9 cellular contexts compared by ENCODE assay signal in the genomic region with DNA sequence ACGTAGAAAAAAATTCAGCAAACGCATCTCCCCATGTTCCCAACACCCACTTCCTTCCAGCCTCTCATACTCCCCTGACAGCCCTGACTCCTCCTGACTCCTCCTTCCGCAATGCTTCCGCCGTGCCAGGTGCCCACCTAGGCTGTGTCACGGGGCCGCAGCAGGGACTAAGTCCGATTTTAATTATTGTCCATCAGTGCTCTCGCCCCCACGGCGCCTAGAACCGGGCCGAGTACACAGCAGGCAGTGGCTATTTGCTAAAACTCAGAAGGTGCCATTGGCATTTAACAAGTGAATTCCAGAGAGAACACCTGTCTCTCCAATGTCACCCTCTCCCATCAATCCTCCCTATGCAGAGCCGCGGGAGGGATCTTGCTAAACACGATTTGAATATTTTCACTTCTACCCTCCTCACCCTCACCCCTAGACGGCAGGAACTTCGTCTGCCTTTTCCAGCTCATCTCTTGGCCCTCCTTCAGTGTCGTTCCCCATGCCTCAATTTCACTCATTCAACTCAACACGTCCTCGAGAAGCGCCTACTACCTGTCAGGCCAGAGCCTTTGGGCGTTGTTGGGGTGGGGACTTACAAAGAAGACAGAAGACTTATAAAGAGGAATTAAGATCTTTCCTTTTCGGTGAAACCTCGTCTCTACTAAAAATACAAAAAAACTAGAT. TPM values are rescaled to one million over a fixed set of nuclear protein-coding genes. Genes with fewer than 3 reads are reported as not detected.
DNase-seq lines count a peak whose midpoint lies in the region; ATAC-seq, FAIRE-seq and TF ChIP-seq lines count a peak whose summit lies in the region.
"Had no signal": no experiment of that assay in that cellular context is flagged by ENCODE, and none has a peak within 500 bp of the region (broad histone marks: within the 10 kb centered on the region; RNA-seq: fewer than 3 reads in every experiment).

No MANE protein-coding gene starts in this region.

- no TSS peak for BruUV-seq in PC-3 (replicated peaks; lab: Mats Ljungman, UMichigan)

- H3K27me3 ChIP-seq in PC-3 (ENCODE audit: low read length): no peaks in the 10 kb centered on the region
- no peaks in the 10 kb centered on the region for H3K27me3 ChIP-seq in right lobe of liver
- H3K27me3 ChIP-seq in subcutaneous abdominal adipose tissue (ENCODE audit: control insufficient read depth in 5 of 5, insufficient read depth in 4 of 5, low read length in 5 of 5): no peaks in the 10 kb centered on the region

- H3K36me3 ChIP-seq in PC-3 (ENCODE audit: low read depth, low read length): no peaks in the 10 kb centered on the region
- no peaks in the 10 kb centered on the region for H3K36me3 ChIP-seq in right lobe of liver
- no peaks in the 10 kb centered on the region for H3K36me3 ChIP-seq in subcutaneous abdominal adipose tissue (ENCODE audit: control insufficient read depth in 5 of 5, insufficient read depth in 5 of 5, low read length in 5 of 5)

- H3K27ac ChIP-seq in PC-3 (ENCODE audit: low read length): peak overlapping the region; percentile 86; the same call in 1 of the 2 replicates
- H3K27ac ChIP-seq in caudate nucleus (ENCODE audit: low read depth, low read length): peak overlapping the region; percentile 100
- H3K27ac ChIP-seq in right lobe of liver: peak overlapping the region; percentile 93 to 100 (median 94)
- H3K27ac ChIP-seq in subcutaneous abdominal adipose tissue (ENCODE audit: low read depth, low read length): peak overlapping the region; percentile 90

- peak overlapping the region; percentile 94 for H2AFZ ChIP-seq in PC-3 (ENCODE audit: low read length)

- H3K9me3 ChIP-seq in PC-3 (ENCODE audit: low read length) (no peaks in the 10 kb centered on the region), right lobe of liver (no peaks in the 10 kb centered on the region), subcutaneous abdominal adipose tissue (ENCODE audit: control insufficient read depth in 5 of 5, low read length in 5 of 5) (no peaks in the 10 kb centered on the region)

- CTCF ChIA-PET in PC-3 (lab: Charles Lee): interaction anchor here (1.3 to 1.5 kb wide), 2 partner anchors 36 to 81 kb away, joined by 5 to 8 read pairs; no protein-coding TSS in a partner anchor

- TF ChIP-seq POLR2A in right lobe of liver (IDR thresholded peaks at IDR 0.05): no peak
- TF ChIP-seq POLR2A in GM12892 (IDR thresholded peaks at IDR 0.05; ENCODE audit: low read depth, low read length): no peak

- H4K20me1 ChIP-seq in PC-3 (ENCODE audit: low read length): no peaks in the 10 kb centered on the region

- TF ChIP-seq CTCF in PC-3 (conservative IDR thresholded peaks at IDR 0.05; ENCODE audit: low read depth, low read length): no peak; the same call in 1 of the 2 replicates
- no peak for TF ChIP-seq CTCF in right lobe of liver (IDR thresholded peaks at IDR 0.05)

- H3K4me3 ChIP-seq in PC-3 (ENCODE audit: low read length): peak overlapping the region; percentile 92
- peak overlapping the region; percentile 50 to 73 (median 71) for H3K4me3 ChIP-seq in right lobe of liver
- H3K4me3 ChIP-seq in subcutaneous abdominal adipose tissue (ENCODE audit: low read depth in 1 of 5, low read length in 5 of 5): peak overlapping the region; percentile 76 to 97 (median 95)

- FAIRE-seq in GM12892 (lab: Jason Lieb, UNC): no peak

- H3K4me2 ChIP-seq in PC-3 (ENCODE audit: low read length): peak overlapping the region; percentile 94

- H3K9me2 ChIP-seq in PC-3 (replicated peaks; ENCODE audit: low read length): no peaks in the 10 kb centered on the region

- peaks cover 3% of the 10 kb centered on the region for H3F3A ChIP-seq in PC-3 (ENCODE audit: low read length, unreplicated experiment)

- WGBS in right lobe of liver (ENCODE audit: insufficient coverage, low coverage, low lambda C conversion rate, missing lambda C conversion rate): 2% methylated on average over 19 of the region's 25 CpGs

- peak; percentile 12 for ATAC-seq in GM18870 (IDR thresholded peaks at IDR 0.05; ENCODE audit: unreplicated experiment)
- ATAC-seq in HG03159 (IDR thresholded peaks at IDR 0.05; ENCODE audit: unreplicated experiment): peak; percentile 13
- ATAC-seq in PC-3: no peak
- ATAC-seq in right lobe of liver: no peak

- intact Hi-C loops in PC-3 (cut with micrococcal nuclease) (no loop called here), right lobe of liver (cut with DNase I) (no loop called here)

- POLR2A ChIA-PET in PC-3 (lab: Charles Lee; ENCODE audit: unreplicated experiment): no interaction called here

- H3K9ac ChIP-seq in PC-3 (ENCODE audit: low read length): peak overlapping the region; percentile 19
- H3K9ac ChIP-seq in subcutaneous abdominal adipose tissue (ENCODE audit: low read length in 5 of 5): peak overlapping the region in 4 of 5 donors; percentile 70 to 86 (median 78)

- H3K79me2 ChIP-seq in PC-3 (ENCODE audit: low read length): no peaks in the 10 kb centered on the region

- H3K4me1 ChIP-seq in PC-3 (ENCODE audit: insufficient read depth, low read length): 0 out of 2 replicates have a peak, but pooled peaks cover 4% of the 10 kb centered on the region
- H3K4me1 ChIP-seq in right lobe of liver: peaks cover 0 to 17% (median 5%) of the 10 kb centered on the region in 4 donors
- H3K4me1 ChIP-seq in subcutaneous abdominal adipose tissue (ENCODE audit: control insufficient read depth in 5 of 5, insufficient read depth in 5 of 5, low read length in 5 of 5): peaks cover 0 to 32% (median 19%) of the 10 kb centered on the region in 5 donors

- DNase-seq in Ammon's horn (ENCODE audit: low spot score) (peak; percentile 55), PC-3 (peak; percentile 26), caudate nucleus (lab: John Stamatoyannopoulos, UW) (peak in 26 of 61 donors; percentile 46 to 95 (median 68)), right lobe of liver (no peak), GM12892 (ENCODE audit: insufficient read length) (no peak)

RNA-seq across cellular contexts. Expression of a gene that starts 11.5 kb away (rescaled TPM):
- total RNA-seq in PC-3 (2014; rRNA removed) (1.2 and 2.2 TPM in 2 replicates), right lobe of liver (10 to 100 TPM; 12.7 to 23.5 (median 15.1) TPM)
- polyA plus RNA-seq in GM12892 (2012; ENCODE audit: missing spikeins): 9.7 TPM

RNA-seq across cellular contexts. Expression of a gene that starts 52.8 kb away (rescaled TPM):
- total RNA-seq in PC-3 (2014; rRNA removed) (not detected in 2 replicates), right lobe of liver (under 1 TPM in 4 of 6 experiments, not detected in 2; 0.04 to 0.81 (median 0.19) TPM)
- polyA plus RNA-seq in GM12892 (2012; ENCODE audit: missing spikeins): 0.30 TPM
- total RNA-seq: RPMI7951 had no signal

Comparison
In these comparisons a context has a peak if more than half of its experiments do, and no peak if none do; other contexts are left out.
1. DNase-seq: peak in Ammon's horn (single experiment) and PC-3 (single experiment); none in right lobe of liver (0 of 3) and GM12892 (single experiment).
2. ATAC-seq: peak in GM18870 (single experiment) and HG03159 (single experiment); none in PC-3 (single experiment) and right lobe of liver (0 of 4).
3. Peak in every context shown above with its lines, with median percentiles within 50 percentile points of each other: H3K27ac ChIP-seq and H3K4me3 ChIP-seq.